8 cellular contexts compared by ENCODE assay signal in the genomic region with DNA sequence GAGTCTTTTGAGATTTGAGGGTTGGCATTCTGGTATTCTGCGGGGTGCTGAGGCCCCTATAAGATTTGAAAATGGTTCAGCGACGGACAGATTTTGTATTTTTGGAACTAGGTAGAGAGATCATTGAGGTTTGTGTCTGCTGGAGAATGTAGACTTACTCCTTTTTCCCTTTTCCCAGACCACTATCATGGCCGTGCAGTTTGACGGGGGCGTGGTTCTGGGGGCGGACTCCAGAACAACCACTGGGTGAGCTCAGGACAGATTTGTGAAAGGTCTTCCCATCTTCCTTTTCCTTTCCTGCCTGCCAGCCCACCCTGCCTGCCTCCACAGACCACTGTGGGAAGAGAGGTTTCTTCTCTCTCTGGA. TPM values are rescaled to one million over a fixed set of nuclear protein-coding genes. Genes with fewer than 3 reads are reported as not detected.
A peak's percentile ranks its signal among the peaks of the same experiment; 100 is the strongest.
DNase-seq lines count a peak whose midpoint lies in the region; ATAC-seq and TF ChIP-seq lines count a peak whose summit lies in the region.

No MANE protein-coding gene starts in this region.

- H3K9me3 ChIP-seq in SK-N-SH (no peaks in the 10 kb centered on the region), duodenal mucosa (ENCODE audit: control insufficient read depth in 1 of 2, low read length in 2 of 2) (no peaks in the 10 kb centered on the region), mesodermal cell (ENCODE audit: control insufficient read depth, low read length) (no peaks in the 10 kb centered on the region), upper lobe of left lung (no peaks in the 10 kb centered on the region)

- H2AFZ ChIP-seq in SK-N-SH (ENCODE audit: low read depth), result peak overlapping the region; percentile 60

- peaks cover 23% of the 10 kb centered on the region for H3K79me2 ChIP-seq in SK-N-SH (ENCODE audit: insufficient read depth)

- H3K4me3 ChIP-seq in SK-N-SH (ENCODE audit: low read depth in 2 of 2, low read length in 1 of 2) (peak overlapping the region; percentile 81 to 95), duodenal mucosa (ENCODE audit: low read depth in 1 of 2, low read length in 2 of 2) (peak overlapping the region; percentile 98 to 100), mesodermal cell (ENCODE audit: extremely low read depth, insufficient read depth, low read length, poor library complexity, severe bottlenecking) (peak overlapping the region; percentile 74), upper lobe of left lung (peak overlapping the region; percentile 62 to 91 (median 81))

- peak; percentile 12 for ATAC-seq in GM21515 (IDR thresholded peaks at IDR 0.05; ENCODE audit: unreplicated experiment)
- peak in 1 of 2 donors; percentile 77 for ATAC-seq in upper lobe of left lung (ENCODE audit: low FRiP score in 2 of 2)

- DNase-seq in AG08396 (ENCODE audit: low spot score) (peak; percentile 71), SK-N-SH (peak; percentile 75), upper lobe of left lung (no peak), GM13976 (ENCODE audit: low spot score) (no peak), germinal center (ENCODE audit: low spot score) (no peak)

- TF ChIP-seq RAD21 in SK-N-SH (IDR thresholded peaks at IDR 0.05; ENCODE audit: low read length), result no peak

- TF ChIP-seq POLR2A in upper lobe of left lung (IDR thresholded peaks at IDR 0.05), result no peak

- no peaks in the 10 kb centered on the region for H4K20me1 ChIP-seq in SK-N-SH (ENCODE audit: insufficient read depth)

- CTCF ChIA-PET in SK-N-SH (lab: Yijun Ruan, JAX), result interaction anchor here (0.8 to 1.8 kb wide), 5 partner anchors 9 to 230 kb away, joined by 3 to 11 read pairs (median 4); no protein-coding TSS in a partner anchor

- no peaks in the 10 kb centered on the region for H3K9me2 ChIP-seq in SK-N-SH

- H3K27ac ChIP-seq in SK-N-SH (ENCODE audit: low read depth in 2 of 2, low read length in 1 of 2) (peak overlapping the region; percentile 78 to 80), duodenal mucosa (ENCODE audit: low read depth, low read length) (peak overlapping the region; percentile 37), mesodermal cell (ENCODE audit: low read depth, low read length, severe bottlenecking) (peak overlapping the region; percentile 39), upper lobe of left lung (peak overlapping the region; percentile 62 to 89 (median 88))

- POLR2A ChIA-PET in SK-N-SH (lab: Yijun Ruan, JAX), result interaction anchor here (0.7 to 1.3 kb wide), 2 partner anchors 10 to 623 kb away, joined by 3 to 11 read pairs; partner anchors contain the start of genes NUP88 and PLD2

- in situ Hi-C loops in GM13976 (cut with MboI; ENCODE audit: low sequenced_read_pairs, unreplicated experiment), result no loop called here

- peaks cover 11 to 18% of the 10 kb centered on the region in 2 experiments for H3K36me3 ChIP-seq in SK-N-SH (replicated peaks in 1 of 2; ENCODE audit: control insufficient read depth in 1 of 2, insufficient read depth in 2 of 2, low read length in 1 of 2)
- peaks cover 8 to 18% of the 10 kb centered on the region in 2 donors for H3K36me3 ChIP-seq in duodenal mucosa (ENCODE audit: control insufficient read depth in 1 of 2, insufficient read depth in 2 of 2, low read length in 2 of 2)
- peaks cover 25% of the 10 kb centered on the region for H3K36me3 ChIP-seq in mesodermal cell (ENCODE audit: control insufficient read depth, insufficient read depth, low read length)
- H3K36me3 ChIP-seq in upper lobe of left lung, result peaks cover 0 to 23% (median 12%) of the 10 kb centered on the region in 4 donors

- H3K27me3 ChIP-seq in SK-N-SH (ENCODE audit: insufficient read depth) (no peaks in the 10 kb centered on the region), duodenal mucosa (ENCODE audit: control insufficient read depth in 1 of 2, insufficient read depth in 2 of 2, low read length in 2 of 2) (no peaks in the 10 kb centered on the region), upper lobe of left lung (no peaks in the 10 kb centered on the region)

- 0% methylated on average over 7 of the region's 7 CpGs for WGBS in SK-N-SH (ENCODE audit: low lambda C conversion rate)
- WGBS in mesodermal cell (ENCODE audit: insufficient coverage in 2 of 2), 2 experiments, result 0% methylated on average over 1 to 2 of the region's 7 CpGs
- WGBS in upper lobe of left lung, 2 donors, result 0 to 2% methylated on average over 7 of the region's 7 CpGs

- no peaks in the 10 kb centered on the region for H3F3A ChIP-seq in SK-N-SH (replicated peaks; ENCODE audit: insufficient read depth)

- TF ChIP-seq EP300 in SK-N-SH (IDR thresholded peaks at IDR 0.05; ENCODE audit: borderline replicate concordance in 1 of 2, low read depth in 1 of 2, low read length in 1 of 2) (no peak), upper lobe of left lung (IDR thresholded peaks at IDR 0.05) (no peak)

- H3K9ac ChIP-seq in SK-N-SH, result peak overlapping the region; percentile 88
- peak overlapping the region; percentile 81 to 97 for H3K9ac ChIP-seq in duodenal mucosa (ENCODE audit: low read depth in 1 of 2, low read length in 2 of 2)

- peak overlapping the region; percentile 72 for H3K4me2 ChIP-seq in SK-N-SH

- TF ChIP-seq CTCF in SK-N-SH (IDR thresholded peaks at IDR 0.05) (no peak), upper lobe of left lung (IDR thresholded peaks at IDR 0.05) (no peak), GM13976 (IDR thresholded peaks at IDR 0.05; ENCODE audit: borderline replicate concordance, control extremely low read depth, extremely low read depth, insufficient read depth, missing control alignments) (no peak)

- H3K4me1 ChIP-seq in SK-N-SH (ENCODE audit: control insufficient read depth in 1 of 2, insufficient read depth in 2 of 2, low read depth in 1 of 2, low read length in 1 of 2) (peaks cover 0 to 8% of the 10 kb centered on the region in 2 experiments; a peak in 1 of 4 replicates), duodenal mucosa (ENCODE audit: control insufficient read depth in 1 of 2, insufficient read depth in 2 of 2, low read length in 2 of 2) (peaks cover 9 to 10% of the 10 kb centered on the region in 2 donors), mesodermal cell (ENCODE audit: control insufficient read depth, insufficient read depth, low read length, poor library complexity, severe bottlenecking) (no peaks in the 10 kb centered on the region), upper lobe of left lung (peaks cover 9 to 16% (median 12%) of the 10 kb centered on the region in 4 donors)

TF ChIP-seq in SK-N-SH, 30 proteins besides CTCF, POLR2A, EP300 and RAD21:
- TF ChIP-seq, protein P1, sequence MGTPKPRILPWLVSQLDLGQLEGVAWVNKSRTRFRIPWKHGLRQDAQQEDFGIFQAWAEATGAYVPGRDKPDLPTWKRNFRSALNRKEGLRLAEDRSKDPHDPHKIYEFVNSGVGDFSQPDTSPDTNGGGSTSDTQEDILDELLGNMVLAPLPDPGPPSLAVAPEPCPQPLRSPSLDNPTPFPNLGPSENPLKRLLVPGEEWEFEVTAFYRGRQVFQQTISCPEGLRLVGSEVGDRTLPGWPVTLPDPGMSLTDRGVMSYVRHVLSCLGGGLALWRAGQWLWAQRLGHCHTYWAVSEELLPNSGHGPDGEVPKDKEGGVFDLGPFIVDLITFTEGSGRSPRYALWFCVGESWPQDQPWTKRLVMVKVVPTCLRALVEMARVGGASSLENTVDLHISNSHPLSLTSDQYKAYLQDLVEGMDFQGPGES (IDR thresholded peaks at IDR 0.05; ENCODE audit: low read depth, low read length), result no peak
- TF ChIP-seq MXI1 (IDR thresholded peaks at IDR 0.05; ENCODE audit: low read depth, low read length) (peak; percentile 46; the same call in 1 of the 2 replicates), SMC3 (IDR thresholded peaks at IDR 0.05; ENCODE audit: low read depth, low read length) (0 out of 2 replicates have a peak, but pooled peaks have one; percentile 6)

RNA-seq across cellular contexts. Expression of gene PSMB6, which starts 0.6 kb away (rescaled TPM):
- 325 and 331 TPM in 2 replicates for polyA plus RNA-seq in SK-N-SH (2012; rRNA removed)
- polyA plus RNA-seq in SK-N-SH (2012; cell fraction: cytosol; rRNA removed), result 253 and 290 TPM in 2 replicates
- polyA plus RNA-seq in SK-N-SH (2012; cell fraction: nucleus; rRNA removed), result 152 and 202 TPM in 2 replicates
- 260 TPM for polyA plus RNA-seq in mesodermal cell (2013, experiment 1 of 2)
- 235 TPM for polyA plus RNA-seq in mesodermal cell (2013, experiment 2 of 2)
- 100 to 1,000 TPM in 4 of 6 donors, 10 to 100 TPM in 2; 44.0 to 149 (median 110) TPM for total RNA-seq in upper lobe of left lung

RNA-seq across cellular contexts. Expression of gene GLTPD2, which starts 7.8 kb away (rescaled TPM):
- not detected in 2 replicates for polyA plus RNA-seq in SK-N-SH (2012; rRNA removed)
- polyA plus RNA-seq in SK-N-SH (2012; cell fraction: cytosol; rRNA removed), result not detected in 2 replicates
- polyA plus RNA-seq in SK-N-SH (2012; cell fraction: nucleus; rRNA removed), result 0.07 TPM in 1 of 2 replicates, not detected in the other
- not detected for polyA plus RNA-seq in mesodermal cell (2013, experiment 1 of 2)
- polyA plus RNA-seq in mesodermal cell (2013, experiment 2 of 2), result not detected
- total RNA-seq in upper lobe of left lung, result under 1 TPM in 2 of 6 donors, not detected in 4; 0.24 to 0.97 TPM

RNA-seq across cellular contexts. Expression of gene VMO1, which starts 10.4 kb away (rescaled TPM):
- 0.76 and 1.3 TPM in 2 replicates for polyA plus RNA-seq in SK-N-SH (2012; rRNA removed)
- 0.39 and 0.62 TPM in 2 replicates for polyA plus RNA-seq in SK-N-SH (2012; cell fraction: cytosol; rRNA removed)
- polyA plus RNA-seq in SK-N-SH (2012; cell fraction: nucleus; rRNA removed), result 1.6 and 5.5 TPM in 2 replicates
- polyA plus RNA-seq in mesodermal cell (2013, experiment 1 of 2), result 1.5 TPM
- not detected for polyA plus RNA-seq in mesodermal cell (2013, experiment 2 of 2)
- 10 to 100 TPM in 4 of 6 donors, 1 to 10 TPM in 1, not detected in 1; 3.1 to 28.8 (median 13.4) TPM for total RNA-seq in upper lobe of left lung

RNA-seq across cellular contexts. Expression of gene PLD2, which starts 10.4 kb away (rescaled TPM):
- 42.5 and 49.2 TPM in 2 replicates for polyA plus RNA-seq in SK-N-SH (2012; rRNA removed)
- polyA plus RNA-seq in SK-N-SH (2012; cell fraction: cytosol; rRNA removed), result 12.3 and 17.3 TPM in 2 replicates
- polyA plus RNA-seq in SK-N-SH (2012; cell fraction: nucleus; rRNA removed), result 199 and 209 TPM in 2 replicates
- 37.8 TPM for polyA plus RNA-seq in mesodermal cell (2013, experiment 1 of 2)
- polyA plus RNA-seq in mesodermal cell (2013, experiment 2 of 2), result 39.4 TPM
- total RNA-seq in upper lobe of left lung, result 10 to 100 TPM; 15.0 to 51.3 (median 37.6) TPM

Comparison
In these comparisons a context has a peak if more than half of its experiments do, and no peak if none do; other contexts are left out.
1. DNase-seq: peak in AG08396 (single experiment) and SK-N-SH (single experiment); none in upper lobe of left lung (0 of 2), GM13976 (single experiment) and germinal center (single experiment).
2. H3K27ac ChIP-seq: peak in every context shown above with its lines; median percentile 88 in upper lobe of left lung; 79 in SK-N-SH; 39 in mesodermal cell; 37 in duodenal mucosa.
3. Peak in every context shown above with its lines, with median percentiles within 50 percentile points of each other: H3K4me3 ChIP-seq.